ENCODE assay signal across 20 cellular contexts in genomic region chr1:83942914-83943313, GRCh38. TPM values are rescaled to one million over a fixed set of nuclear protein-coding genes. Genes with fewer than 3 reads are reported as not detected.
DNase-seq lines count a peak whose midpoint lies in the region; FAIRE-seq and TF ChIP-seq lines count a peak whose summit lies in the region.
"Had no signal": no experiment of that assay in that cellular context is flagged by ENCODE, and none has a peak within 500 bp of the region (broad histone marks: within the 10 kb centered on the region; RNA-seq: fewer than 3 reads in every experiment).

No MANE protein-coding gene starts in this region.

- no peaks in the 10 kb centered on the region for H3K27me3 ChIP-seq in bronchial epithelial cell (ENCODE audit: control insufficient read depth, insufficient read depth, low read length)
- H3K27me3 ChIP-seq: thyroid gland had no signal

- no peak overlapping the region for H3K4me3 ChIP-seq in bronchial epithelial cell (ENCODE audit: low read depth, low read length)
- H3K4me3 ChIP-seq: thyroid gland had no signal

- no peaks in the 10 kb centered on the region for H3K36me3 ChIP-seq in bronchial epithelial cell (ENCODE audit: control insufficient read depth, insufficient read depth, low read length)
- H3K36me3 ChIP-seq: thyroid gland had no signal

- no peak for TF ChIP-seq CTCF in bronchial epithelial cell (IDR thresholded peaks at IDR 0.05; ENCODE audit: insufficient read depth, low read length, severe bottlenecking)
- TF ChIP-seq CTCF in D721Med (IDR thresholded peaks at IDR 0.05; ENCODE audit: insufficient read depth, missing control alignments): no peak

- FAIRE-seq in bronchial epithelial cell (lab: Jason Lieb, UNC): no peak
- FAIRE-seq in D721Med (lab: Jason Lieb, UNC): no peak
- FAIRE-seq: GM19239 had no signal

- DNase-seq in EL: peak; percentile 23
- peak; percentile 61 for DNase-seq in M059J (ENCODE audit: low read depth)
- peak; percentile 17 for DNase-seq in bronchial epithelial cell (ENCODE audit: low read depth)
- DNase-seq in iris pigment epithelial cell (ENCODE audit: low read depth): peak; percentile 66
- no peak for DNase-seq in NCI-H510A (lab: John Stamatoyannopoulos, UW)
- no peak for DNase-seq in NCI-H524 treated with DMSO at 0.1 percent for 48 hours (lab: John Stamatoyannopoulos, UW)
- DNase-seq in D721Med (ENCODE audit: insufficient read length, low spot score): no peak
- no peak for DNase-seq in NCI-H82 treated with DMSO at 0.1 percent for 48 hours (lab: John Stamatoyannopoulos, UW; ENCODE audit: unreplicated experiment)
- DNase-seq: activated gamma-delta T cell; AML-193; amygdala; naive B cell; NCI-H1048; NCI-H2107; SHP77 treated with DMSO at 0.1 percent for 48 hours; stimulated activated CD4-positive, alpha-beta T cell treated with anti-CD3 and anti-CD28 coated beads, Interleukin-4, amount 100 ng/mL, for 24 hours; stimulated activated CD8-positive, alpha-beta memory T cell treated with anti-CD3 and anti-CD28 coated beads, Interleukin-4, amount 100 ng/mL, for 48 hours; T-helper 17 cell; thyroid gland had no signal

RNA-seq across cellular contexts. Expression of gene TTLL7, which starts 56.0 kb away (rescaled TPM):
- total RNA-seq in M059J (2014; rRNA removed; shearing (Covaris generic)): 5.7 and 13.4 TPM in 2 replicates
- 0.79 and 1.2 TPM in 2 replicates for total RNA-seq in bronchial epithelial cell

Comparison
In these comparisons a context has a peak if more than half of its experiments do, and no peak if none do; other contexts are left out.
1. DNase-seq: peak in EL (single experiment), M059J (single experiment), bronchial epithelial cell (single experiment) and iris pigment epithelial cell (single experiment); none in NCI-H510A (single experiment), NCI-H524 treated with DMSO at 0.1 percent for 48 hours (single experiment), D721Med (single experiment) and NCI-H82 treated with DMSO at 0.1 percent for 48 hours (single experiment).